ENCODE assay signal across 13 cellular contexts in the genomic region with DNA sequence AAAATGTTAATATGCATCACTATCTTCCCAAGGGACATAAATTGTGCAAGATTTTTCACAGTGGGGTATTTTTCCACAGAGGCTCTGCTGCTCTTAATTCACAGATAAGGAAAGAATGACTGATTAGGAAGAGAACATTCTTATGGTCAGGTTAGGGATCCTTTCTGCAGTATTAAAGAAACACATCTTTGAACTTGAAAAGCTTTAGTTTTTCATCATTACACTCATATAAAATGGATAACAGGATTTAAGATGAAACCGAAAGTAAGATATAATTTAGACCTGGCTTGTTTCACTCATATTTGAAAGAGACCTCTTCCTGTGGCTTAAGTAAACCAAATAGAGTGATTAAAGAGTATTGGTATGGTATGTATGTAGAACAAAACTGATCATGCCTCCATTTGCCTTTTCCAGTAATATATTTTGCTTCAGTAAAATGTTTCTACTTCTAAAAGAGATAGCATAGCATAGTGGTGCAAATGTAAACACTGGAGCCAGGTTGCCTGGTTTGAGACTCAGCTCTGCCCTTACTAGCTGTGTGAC.
A peak's percentile ranks its signal among the peaks of the same experiment; 100 is the strongest.
DNase-seq lines count a peak whose midpoint lies in the region; ATAC-seq and TF ChIP-seq lines count a peak whose summit lies in the region.
"Had no signal": no experiment of that assay in that cellular context is flagged by ENCODE, and none has a peak within 500 bp of the region (broad histone marks: within the 10 kb centered on the region; RNA-seq: fewer than 3 reads in every experiment).

No MANE protein-coding gene starts in this region.

- H3K9me3 ChIP-seq in SK-N-SH, result no peaks in the 10 kb centered on the region
- H3K9me3 ChIP-seq: mucosa of descending colon, suprapubic skin had no signal

- peaks cover 8% of the 10 kb centered on the region; the same call in 1 of the 2 replicates for H3K36me3 ChIP-seq in ACC112 (ENCODE audit: insufficient read depth, low read length)
- H3K36me3 ChIP-seq in SK-N-SH (replicated peaks in 1 of 2; ENCODE audit: control insufficient read depth in 1 of 2, insufficient read depth in 2 of 2, low read length in 1 of 2), result peaks cover 0 to 13% of the 10 kb centered on the region in 2 experiments
- H3K36me3 ChIP-seq: suprapubic skin had no signal

- 74% methylated on average over 1 of the region's 1 CpG for WGBS in SK-N-SH (ENCODE audit: low lambda C conversion rate)

- H2AFZ ChIP-seq in ACC112 (ENCODE audit: low read length, unreplicated experiment) (peak overlapping the region; percentile 8), SK-N-SH (ENCODE audit: low read depth) (0 out of 2 replicates have a peak overlapping the region, but pooled peaks have one; percentile 4)

- H3K4me1 ChIP-seq in ACC112 (ENCODE audit: control insufficient read depth, insufficient read depth, low read length, unreplicated experiment), result peaks cover 28% of the 10 kb centered on the region
- no peaks in the 10 kb centered on the region; a peak in 1 of 4 replicates for H3K4me1 ChIP-seq in SK-N-SH (ENCODE audit: control insufficient read depth in 1 of 2, insufficient read depth in 2 of 2, low read depth in 1 of 2, low read length in 1 of 2)
- H3K4me1 ChIP-seq: suprapubic skin had no signal

- no peak for TF ChIP-seq RAD21 in SK-N-SH (IDR thresholded peaks at IDR 0.05; ENCODE audit: low read length)

- H3K9ac ChIP-seq in SK-N-SH, result peak overlapping the region; percentile 37

- CTCF ChIA-PET in SK-N-SH (lab: Yijun Ruan, JAX), result interaction anchor here (1.0 to 1.2 kb wide), 2 partner anchors 15 to 33 kb away, joined by 3 read pairs; no protein-coding TSS in a partner anchor

- no peaks in the 10 kb centered on the region for H3K9me2 ChIP-seq in SK-N-SH

- TF ChIP-seq EP300 in SK-N-SH (IDR thresholded peaks at IDR 0.05; ENCODE audit: borderline replicate concordance in 1 of 2, low read depth in 1 of 2, low read length in 1 of 2), result no peak

- H3K79me2 ChIP-seq in ACC112 (ENCODE audit: control insufficient read depth, insufficient read depth, low read length, unreplicated experiment) (peaks cover 6% of the 10 kb centered on the region), SK-N-SH (ENCODE audit: insufficient read depth) (no peaks in the 10 kb centered on the region)

- no peak for ATAC-seq in HG03521 (IDR thresholded peaks at IDR 0.05; ENCODE audit: unreplicated experiment)
- ATAC-seq in GM19452 (IDR thresholded peaks at IDR 0.05; ENCODE audit: unreplicated experiment), result no peak
- ATAC-seq: mucosa of descending colon had no signal

- H3K36me3 Mint-ChIP-seq in HFFc6 (ENCODE audit: low read depth), result peaks cover 35% of the 10 kb centered on the region

- H3K27me3 ChIP-seq in ACC112 (ENCODE audit: insufficient read depth, low read length) (no peaks in the 10 kb centered on the region), SK-N-SH (ENCODE audit: insufficient read depth) (no peaks in the 10 kb centered on the region)
- H3K27me3 ChIP-seq: suprapubic skin had no signal

- no peaks in the 10 kb centered on the region for H3F3A ChIP-seq in SK-N-SH (replicated peaks; ENCODE audit: insufficient read depth)

- peaks cover 81% of the 10 kb centered on the region for H3K4me1 Mint-ChIP-seq in HFFc6 (ENCODE audit: low read depth)

- TF ChIP-seq CTCF in HFFc6 (IDR thresholded peaks at IDR 0.05) (no peak), SK-N-SH (IDR thresholded peaks at IDR 0.05) (no peak), fibroblast of pulmonary artery (IDR thresholded peaks at IDR 0.05; ENCODE audit: low read length, missing control alignments) (no peak)

- H3K4me3 Mint-ChIP-seq in HFFc6, result peak overlapping the region; percentile 83

- peak overlapping the region; percentile 85 for H3K27ac Mint-ChIP-seq in HFFc6

- H3K4me3 ChIP-seq in ACC112 (ENCODE audit: low read depth, low read length) (peak overlapping the region; percentile 61), SK-N-SH (ENCODE audit: low read depth in 2 of 2, low read length in 1 of 2) (peak overlapping the region in 1 of 2 experiments; percentile 27; a peak in 2 of 4 replicates), fibroblast of pulmonary artery (replicated peaks; ENCODE audit: low read depth, low read length) (peak overlapping the region; percentile 18)
- H3K4me3 ChIP-seq: mucosa of descending colon, suprapubic skin had no signal

- peak; percentile 18 for DNase-seq in HFFc6
- DNase-seq in SK-N-SH, result no peak
- peak; percentile 51 for DNase-seq in fibroblast of pulmonary artery (ENCODE audit: low read depth)
- no peak for DNase-seq in DMS114 treated with DMSO at 0.1 percent for 48 hours (lab: John Stamatoyannopoulos, UW; ENCODE audit: unreplicated experiment)
- no peak for DNase-seq in globus pallidus (ENCODE audit: low spot score)
- DNase-seq: amniotic stem cell, kidney, mucosa of descending colon, NCI-H1417 treated with DMSO at 0.1 percent for 48 hours had no signal

- POLR2A ChIA-PET in SK-N-SH (lab: Yijun Ruan, JAX), result no interaction called here

- H3K27ac ChIP-seq in ACC112 (ENCODE audit: low read depth, low read length) (peak overlapping the region; percentile 76), SK-N-SH (ENCODE audit: low read depth in 2 of 2, low read length in 1 of 2) (peak overlapping the region in 1 of 2 experiments; percentile 17; a peak in 1 of 4 replicates)
- H3K27ac ChIP-seq: suprapubic skin had no signal

- H3K4me2 ChIP-seq in SK-N-SH, result peak overlapping the region; percentile 61

- H3K27me3 Mint-ChIP-seq in HFFc6 (ENCODE audit: insufficient read depth), result no peaks in the 10 kb centered on the region

- no peaks in the 10 kb centered on the region for H3K9me3 Mint-ChIP-seq in HFFc6

- no peaks in the 10 kb centered on the region for H4K20me1 ChIP-seq in SK-N-SH (ENCODE audit: insufficient read depth)

TF ChIP-seq in SK-N-SH, 30 proteins besides CTCF, POLR2A, EP300 and RAD21:
- TF ChIP-seq, protein P1, sequence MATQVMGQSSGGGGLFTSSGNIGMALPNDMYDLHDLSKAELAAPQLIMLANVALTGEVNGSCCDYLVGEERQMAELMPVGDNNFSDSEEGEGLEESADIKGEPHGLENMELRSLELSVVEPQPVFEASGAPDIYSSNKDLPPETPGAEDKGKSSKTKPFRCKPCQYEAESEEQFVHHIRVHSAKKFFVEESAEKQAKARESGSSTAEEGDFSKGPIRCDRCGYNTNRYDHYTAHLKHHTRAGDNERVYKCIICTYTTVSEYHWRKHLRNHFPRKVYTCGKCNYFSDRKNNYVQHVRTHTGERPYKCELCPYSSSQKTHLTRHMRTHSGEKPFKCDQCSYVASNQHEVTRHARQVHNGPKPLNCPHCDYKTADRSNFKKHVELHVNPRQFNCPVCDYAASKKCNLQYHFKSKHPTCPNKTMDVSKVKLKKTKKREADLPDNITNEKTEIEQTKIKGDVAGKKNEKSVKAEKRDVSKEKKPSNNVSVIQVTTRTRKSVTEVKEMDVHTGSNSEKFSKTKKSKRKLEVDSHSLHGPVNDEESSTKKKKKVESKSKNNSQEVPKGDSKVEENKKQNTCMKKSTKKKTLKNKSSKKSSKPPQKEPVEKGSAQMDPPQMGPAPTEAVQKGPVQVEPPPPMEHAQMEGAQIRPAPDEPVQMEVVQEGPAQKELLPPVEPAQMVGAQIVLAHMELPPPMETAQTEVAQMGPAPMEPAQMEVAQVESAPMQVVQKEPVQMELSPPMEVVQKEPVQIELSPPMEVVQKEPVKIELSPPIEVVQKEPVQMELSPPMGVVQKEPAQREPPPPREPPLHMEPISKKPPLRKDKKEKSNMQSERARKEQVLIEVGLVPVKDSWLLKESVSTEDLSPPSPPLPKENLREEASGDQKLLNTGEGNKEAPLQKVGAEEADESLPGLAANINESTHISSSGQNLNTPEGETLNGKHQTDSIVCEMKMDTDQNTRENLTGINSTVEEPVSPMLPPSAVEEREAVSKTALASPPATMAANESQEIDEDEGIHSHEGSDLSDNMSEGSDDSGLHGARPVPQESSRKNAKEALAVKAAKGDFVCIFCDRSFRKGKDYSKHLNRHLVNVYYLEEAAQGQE (IDR thresholded peaks at IDR 0.05; ENCODE audit: low read depth, low read length), result no peak
- TF ChIP-seq CHD2 (IDR thresholded peaks at IDR 0.05; ENCODE audit: low read length, partially characterized antibody), result no peak
- TF ChIP-seq TEAD4 (IDR thresholded peaks at IDR 0.05; ENCODE audit: borderline replicate concordance, insufficient read depth), result no peak
- no peak for TF ChIP-seq JUND (IDR thresholded peaks at IDR 0.05)
- TF ChIP-seq FOXJ3 (CRISPR knock-in tag; IDR thresholded peaks at IDR 0.05), result no peak

Comparison
In these comparisons a context has a peak if more than half of its experiments do, and no peak if none do; other contexts are left out.
1. DNase-seq: peak in HFFc6 (single experiment) and fibroblast of pulmonary artery (single experiment); none in SK-N-SH (single experiment), DMS114 treated with DMSO at 0.1 percent for 48 hours (single experiment) and globus pallidus (single experiment).